19 cellular contexts compared by ENCODE assay signal in genomic region chr2:157698430-157698829, GRCh38.
DNase-seq lines count a peak whose midpoint lies in the region; ATAC-seq and TF ChIP-seq lines count a peak whose summit lies in the region.
"Had no signal": no experiment of that assay in that cellular context is flagged by ENCODE, and none has a peak within 500 bp of the region (broad histone marks: within the 10 kb centered on the region; RNA-seq: fewer than 3 reads in every experiment).

No MANE protein-coding gene starts in this region.

- H3K4me1 Mint-ChIP-seq in neural crest cell, result no peaks in the 10 kb centered on the region
- H3K4me1 Mint-ChIP-seq: IgD-negative memory B cell had no signal

- H3K27me3 Mint-ChIP-seq in neural crest cell (ENCODE audit: low read depth), result no peaks in the 10 kb centered on the region

- TF ChIP-seq CTCF in AG10803 (conservative IDR thresholded peaks at IDR 0.05; ENCODE audit: low read length) (no peak), neural crest cell (conservative IDR thresholded peaks at IDR 0.05) (no peak)

- no peak overlapping the region for H3K4me3 Mint-ChIP-seq in neural crest cell
- H3K4me3 Mint-ChIP-seq: IgD-negative memory B cell had no signal

- peaks cover 9% of the 10 kb centered on the region for H3K9me3 Mint-ChIP-seq in neural crest cell

- DNase-seq in AG10803 (ENCODE audit: low read depth) (peak; percentile 66), NCI-H2171 treated with DMSO at 0.1 percent for 48 hours (lab: John Stamatoyannopoulos, UW) (peak; percentile 64), fibroblast of gingiva (ENCODE audit: low read depth) (peak; percentile 26), neural crest cell (ENCODE audit: low read depth, low spot score) (no peak), SW 1271 (lab: John Stamatoyannopoulos, UW) (no peak), Right ventricle myocardium inferior (ENCODE audit: missing footprints) (no peak), activated gamma-delta T cell treated with Interleukin-2 at 50 U/mL for 16 hours (no peak)
- DNase-seq: DMS 273 treated with DMSO at 0.1 percent for 48 hours, GF-D8, H7, Kasumi-1, NCI-H187 treated with DMSO at 0.1 percent for 48 hours, NCI-H510A treated with DMSO at 0.1 percent for 48 hours, NCI-H82, PC-3 had no signal

- H3K4me3 ChIP-seq in AG10803 (ENCODE audit: low read length), result no peak overlapping the region
- H3K4me3 ChIP-seq: A549, SJSA1 had no signal

- peak overlapping the region; percentile 46 for H3K27ac Mint-ChIP-seq in neural crest cell (ENCODE audit: unreplicated experiment)
- H3K27ac Mint-ChIP-seq: IgD-negative memory B cell had no signal

- intact Hi-C loops in Right ventricle myocardium inferior (cut with DNase I), result no loop called here

- ATAC-seq in GM18517 (IDR thresholded peaks at IDR 0.05; ENCODE audit: unreplicated experiment) (no peak), Right ventricle myocardium inferior (no peak)
- ATAC-seq: A549, PC-3 had no signal

- H3K36me3 Mint-ChIP-seq in neural crest cell (ENCODE audit: low read depth), result peaks cover 2% of the 10 kb centered on the region

Comparison
In these comparisons a context has a peak if more than half of its experiments do, and no peak if none do; other contexts are left out.
1. DNase-seq: peak in AG10803 (single experiment), NCI-H2171 treated with DMSO at 0.1 percent for 48 hours (single experiment) and fibroblast of gingiva (single experiment); none in neural crest cell (single experiment), SW 1271 (0 of 2), Right ventricle myocardium inferior (single experiment) and activated gamma-delta T cell treated with Interleukin-2 at 50 U/mL for 16 hours (single experiment).